ENCODE assay signal across 8 cellular contexts in the genomic region with DNA sequence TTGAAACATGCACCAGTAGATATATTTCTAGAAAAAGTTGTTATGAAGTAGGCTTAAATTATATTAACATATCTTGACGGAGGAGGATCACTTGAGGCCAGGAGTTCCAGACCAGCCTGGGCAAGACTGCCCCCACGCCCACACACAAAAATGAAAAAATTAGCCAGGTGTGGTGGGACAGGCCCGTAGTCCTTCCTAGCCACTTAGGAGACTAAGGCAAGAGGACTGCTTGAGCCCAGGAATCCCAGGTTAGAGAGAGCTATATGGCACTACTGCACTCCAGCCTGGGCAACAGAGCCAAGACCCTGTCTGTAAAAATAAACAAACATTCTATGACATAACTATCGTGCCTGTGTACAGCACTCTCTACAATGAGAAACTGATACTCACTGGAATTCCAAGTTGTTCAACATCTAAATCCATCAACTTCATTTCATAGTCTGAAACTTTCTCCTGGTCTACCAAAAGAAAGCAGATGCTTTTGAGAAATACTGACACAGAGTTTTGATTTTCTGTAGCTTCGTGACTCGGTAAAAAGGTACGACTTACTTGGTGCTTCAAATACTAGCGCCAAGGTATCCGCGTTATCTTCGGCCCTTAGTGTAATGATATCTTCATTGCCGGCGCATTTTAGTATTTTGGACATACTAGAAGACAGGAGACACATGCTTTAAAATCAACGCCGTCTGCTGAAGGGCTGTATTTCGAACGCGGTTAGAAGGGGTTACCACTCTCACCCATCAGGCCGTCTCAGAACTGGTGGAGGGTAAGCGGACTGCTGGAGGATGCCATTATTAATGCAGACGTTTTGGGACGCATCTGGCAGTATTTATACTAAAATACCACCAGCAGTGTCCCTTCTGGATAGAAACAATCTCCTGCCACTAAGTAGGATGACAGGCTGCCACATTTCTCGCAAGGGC. TPM values are rescaled to one million over a fixed set of nuclear protein-coding genes. Genes with fewer than 3 reads are reported as not detected.
DNase-seq lines count a peak whose midpoint lies in the region; ATAC-seq, FAIRE-seq and TF ChIP-seq lines count a peak whose summit lies in the region.

No MANE protein-coding gene starts in this region.

- H3K27ac Mint-ChIP-seq in naive B cell = peak overlapping the region in 4 of 6 donors; percentile 65 to 94 (median 84)

- H3K4me3 ChIP-seq in BJ (ENCODE audit: low read depth, low read length) (peak overlapping the region; percentile 100), bronchial epithelial cell (ENCODE audit: low read depth, low read length) (peak overlapping the region; percentile 55)

- H3K4me3 Mint-ChIP-seq in naive B cell = peak overlapping the region; percentile 89 to 99 (median 96)

- no peaks in the 10 kb centered on the region for H3K27me3 Mint-ChIP-seq in naive B cell

- FAIRE-seq in bronchial epithelial cell (lab: Jason Lieb, UNC) = no peak

- peaks cover 4 to 27% (median 11%) of the 10 kb centered on the region in 3 donors for H3K4me1 Mint-ChIP-seq in naive B cell

- H3K27me3 ChIP-seq in BJ (ENCODE audit: control insufficient read depth, insufficient read depth, low read length) = no peaks in the 10 kb centered on the region
- H3K27me3 ChIP-seq in bronchial epithelial cell (ENCODE audit: control insufficient read depth, insufficient read depth, low read length) = no peaks in the 10 kb centered on the region

- TF ChIP-seq CTCF in BJ (IDR thresholded peaks at IDR 0.05; ENCODE audit: insufficient read depth, low read depth, low read length) (no peak), bronchial epithelial cell (IDR thresholded peaks at IDR 0.05; ENCODE audit: insufficient read depth, low read length, severe bottlenecking) (no peak)

- no peaks in the 10 kb centered on the region for H3K9me3 ChIP-seq in KOPT-K1 (ENCODE audit: insufficient read depth, low read length, poor library complexity, severe bottlenecking)

- H3K9me3 Mint-ChIP-seq in naive B cell = no peaks in the 10 kb centered on the region

- ATAC-seq in naive B cell (ENCODE audit: low read depth in 2 of 2) = no peak

- peak overlapping the region; percentile 100 for H3K27ac ChIP-seq in KOPT-K1 (ENCODE audit: low read depth, low read length, poor library complexity, severe bottlenecking)

- H3K36me3 ChIP-seq in BJ (ENCODE audit: control insufficient read depth, insufficient read depth, low read length) (peaks cover 4% of the 10 kb centered on the region; the same call in 1 of the 2 replicates), KOPT-K1 (ENCODE audit: insufficient read depth, low read length) (peaks cover 56% of the 10 kb centered on the region), bronchial epithelial cell (ENCODE audit: control insufficient read depth, insufficient read depth, low read length) (peaks cover 8% of the 10 kb centered on the region)

- H3K36me3 Mint-ChIP-seq in naive B cell = peaks cover 0 to 5% of the 10 kb centered on the region in 2 donors

- CTCF ChIA-PET in BJ (lab: Yijun Ruan, JAX) = interaction anchor here (0.9 to 2.9 kb wide), 3 partner anchors 18 to 74 kb away, joined by 3 to 20 read pairs (median 10); no protein-coding TSS in a partner anchor

- POLR2A ChIA-PET in BJ (lab: Charles Lee) = interaction anchor here (0.6 kb wide), 1 partner anchor 17 kb away, joined by 3 read pairs; no protein-coding TSS in a partner anchor

- DNase-seq in BJ (ENCODE audit: low read depth) (no peak), bronchial epithelial cell (ENCODE audit: low read depth) (peak; percentile 3), naive B cell (no peak), COR-L47 (lab: John Stamatoyannopoulos, UW) (no peak), SIG-M5 (lab: John Stamatoyannopoulos, UW) (no peak), NCI-H524 treated with DMSO at 0.1 percent for 48 hours (lab: John Stamatoyannopoulos, UW) (no peak), occipital lobe (lab: John Stamatoyannopoulos, UW) (no peak)

RNA-seq across cellular contexts. Expression of a gene that starts 1.3 kb away (rescaled TPM):
- polyA plus RNA-seq in BJ (2011; rRNA removed) (78.2 and 94.6 TPM in 2 replicates), naive B cell (ENCODE audit: low read depth in 6 of 6) (10 to 100 TPM; 33.4 to 43.0 (median 39.0) TPM)
- polyA minus RNA-seq in BJ (2011; rRNA and poly(A)+ RNA removed) = 70.6 and 106 TPM in 2 replicates
- total RNA-seq in bronchial epithelial cell (43.7 and 60.8 TPM in 2 replicates), occipital lobe (40.9 TPM)

RNA-seq across cellular contexts. Expression of a gene that starts 5.6 kb away (rescaled TPM):
- polyA plus RNA-seq in BJ (2011; rRNA removed) = 222 and 230 TPM in 2 replicates
- 41.5 and 67.4 TPM in 2 replicates for polyA minus RNA-seq in BJ (2011; rRNA and poly(A)+ RNA removed)
- total RNA-seq in bronchial epithelial cell = 45.5 and 51.6 TPM in 2 replicates
- polyA plus RNA-seq in naive B cell (ENCODE audit: low read depth in 6 of 6) = 100 to 1,000 TPM; 201 to 343 (median 245) TPM
- total RNA-seq in occipital lobe = 50.1 TPM

RNA-seq across cellular contexts. Expression of a gene that starts 8.3 kb away (rescaled TPM):
- 25.2 and 46.3 TPM in 2 replicates for polyA plus RNA-seq in BJ (2011; rRNA removed)
- 30.7 and 40.4 TPM in 2 replicates for polyA minus RNA-seq in BJ (2011; rRNA and poly(A)+ RNA removed)
- total RNA-seq in bronchial epithelial cell = 16.8 and 23.4 TPM in 2 replicates
- 10 to 100 TPM; 41.0 to 73.4 (median 50.4) TPM for polyA plus RNA-seq in naive B cell (ENCODE audit: low read depth in 6 of 6)
- total RNA-seq in occipital lobe = 67.2 TPM
